In the genomic region with DNA sequence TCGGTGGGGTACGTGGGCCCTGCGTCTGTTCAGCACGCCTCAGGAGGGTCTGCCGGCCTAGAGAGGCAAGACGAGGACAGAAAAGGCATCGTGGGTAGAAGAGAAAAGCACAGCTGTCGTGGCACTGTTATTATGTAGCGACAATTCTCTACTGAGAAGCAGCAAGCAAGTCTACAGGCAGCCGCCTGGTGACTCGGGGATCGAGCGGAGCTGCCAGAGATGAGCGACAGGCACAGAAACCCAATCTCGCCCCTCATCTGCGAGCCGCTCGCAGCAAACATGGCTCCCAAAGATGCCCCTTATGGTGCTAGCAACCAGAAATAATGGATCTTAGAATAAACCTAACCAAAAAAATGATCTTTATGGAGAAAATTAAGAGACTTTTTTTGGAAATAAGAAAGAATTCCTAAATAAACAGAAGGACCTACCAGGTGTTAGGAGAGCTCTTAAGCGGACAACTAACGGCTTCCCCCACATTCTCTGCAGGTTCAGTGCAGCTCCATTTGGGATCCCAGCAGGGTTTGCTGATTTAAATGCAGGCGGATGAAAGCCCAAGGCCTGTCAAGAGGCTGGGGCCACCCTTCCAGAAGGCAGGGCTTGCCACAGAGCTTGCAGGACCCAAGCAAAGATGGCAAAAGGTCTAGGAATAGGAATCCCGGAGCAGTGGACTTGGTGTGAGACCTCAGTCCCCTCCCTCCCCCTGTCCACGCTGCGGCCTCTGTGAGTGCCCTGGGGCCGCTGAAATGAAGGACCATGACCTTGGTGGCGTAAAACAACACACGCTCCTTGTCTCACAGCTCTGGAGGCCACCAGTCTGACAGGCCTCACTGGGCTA, we compare ENCODE assay signal across 20 cellular contexts.
DNase-seq lines count a peak whose midpoint lies in the region; ATAC-seq, FAIRE-seq and TF ChIP-seq lines count a peak whose summit lies in the region.
"Had no signal": no experiment of that assay in that cellular context is flagged by ENCODE, and none has a peak within 500 bp of the region (broad histone marks: within the 10 kb centered on the region; RNA-seq: fewer than 3 reads in every experiment).

No MANE protein-coding gene starts in this region.

- no peak for DNase-seq in natural killer cell
- no peak for DNase-seq in natural killer cell treated with Interleukin-12 subunit alpha and Interleukin-12 subunit beta and Interleukin-15 and Interleukin-18, amount 100 ng/mL, for 72 hours (ENCODE audit: low spot score)
- DNase-seq in astrocyte (ENCODE audit: low read depth), result no peak
- DNase-seq in mesothelial cell of epicardium (ENCODE audit: low spot score in 2 of 2, unreplicated experiment in 2 of 2), result no peak
- DNase-seq in DMS153 treated with DMSO at 0.1 percent for 48 hours (lab: John Stamatoyannopoulos, UW; ENCODE audit: unreplicated experiment), result no peak
- no peak for DNase-seq in CD4-positive, alpha-beta memory T cell
- DNase-seq in NCI-H526 treated with DMSO at 0.1 percent for 48 hours (lab: John Stamatoyannopoulos, UW), result no peak
- no peak for DNase-seq in globus pallidus (ENCODE audit: low spot score)
- DNase-seq: activated CD4-positive, alpha-beta memory T cell treated with anti-CD3 and anti-CD28 coated beads for 36 hours; amniotic stem cell; foreskin melanocyte; left ventricle myocardium superior; MG63; NCI-H1694; NCI-H2227 treated with DMSO at 0.1 percent for 48 hours; NK-92 treated with Interleukin-12 subunit alpha and Interleukin-12 subunit beta, amount 100 ng/mL, for 24 hours; RPMI8226 had no signal

- H3K9me3 Mint-ChIP-seq in natural killer cell, result no peaks in the 10 kb centered on the region
- no peaks in the 10 kb centered on the region for H3K9me3 Mint-ChIP-seq in natural killer cell treated with Interleukin-12 subunit alpha and Interleukin-12 subunit beta and Interleukin-15 and Interleukin-18, amount 100 ng/mL, for 72 hours
- H3K9me3 Mint-ChIP-seq in astrocyte (ENCODE audit: unreplicated experiment), result peaks cover 2% of the 10 kb centered on the region
- H3K9me3 Mint-ChIP-seq in mesothelial cell of epicardium, result peaks cover 2% of the 10 kb centered on the region
- no peaks in the 10 kb centered on the region for H3K9me3 Mint-ChIP-seq in CD4-positive, alpha-beta memory T cell
- H3K9me3 Mint-ChIP-seq: activated CD4-positive, alpha-beta memory T cell treated with anti-CD3 and anti-CD28 coated beads for 36 hours; activated T-helper 17 cell treated with anti-CD3 and anti-CD28 coated beads, Interleukin-2, amount 50 U/mL, for 72 hours had no signal

- intact Hi-C loops in natural killer cell (cut with micrococcal nuclease), result no loop called here
- intact Hi-C loops in CD4-positive, alpha-beta memory T cell (cut with micrococcal nuclease), result no loop called here

- CTCF ChIA-PET in CD4-positive, alpha-beta memory T cell (lab: Charles Lee; ENCODE audit: partially characterized antibody), result no interaction called here

- H3K4me2 ChIP-seq in astrocyte (ENCODE audit: low read length), result no peak overlapping the region

- H3K4me3 ChIP-seq in astrocyte (ENCODE audit: insufficient read depth, low read depth, low read length), result no peak overlapping the region
- no peak overlapping the region for H3K4me3 ChIP-seq in CD4-positive, alpha-beta memory T cell (ENCODE audit: low read length in 2 of 2)
- H3K4me3 ChIP-seq: MG63 had no signal

- H3K79me2 ChIP-seq in astrocyte (ENCODE audit: insufficient read depth, low read length), result no peaks in the 10 kb centered on the region

- H3K27ac Mint-ChIP-seq in natural killer cell (peak overlapping the region; percentile 62 to 78), astrocyte (ENCODE audit: unreplicated experiment) (peak overlapping the region; percentile 18), mesothelial cell of epicardium (peak overlapping the region; percentile 53)
- peak overlapping the region in 1 of 2 donors; percentile 21 for H3K27ac Mint-ChIP-seq in natural killer cell treated with Interleukin-12 subunit alpha and Interleukin-12 subunit beta and Interleukin-15 and Interleukin-18, amount 100 ng/mL, for 72 hours
- H3K27ac Mint-ChIP-seq in CD4-positive, alpha-beta memory T cell, result no peak overlapping the region
- H3K27ac Mint-ChIP-seq: activated CD4-positive, alpha-beta memory T cell treated with anti-CD3 and anti-CD28 coated beads for 36 hours; activated T-helper 17 cell treated with anti-CD3 and anti-CD28 coated beads, Interleukin-2, amount 50 U/mL, for 72 hours had no signal

- H3K4me3 Mint-ChIP-seq in natural killer cell (peak overlapping the region; percentile 2), astrocyte (ENCODE audit: unreplicated experiment) (no peak overlapping the region), mesothelial cell of epicardium (no peak overlapping the region)
- no peak overlapping the region for H3K4me3 Mint-ChIP-seq in natural killer cell treated with Interleukin-12 subunit alpha and Interleukin-12 subunit beta and Interleukin-15 and Interleukin-18, amount 100 ng/mL, for 72 hours
- no peak overlapping the region for H3K4me3 Mint-ChIP-seq in CD4-positive, alpha-beta memory T cell
- H3K4me3 Mint-ChIP-seq: activated CD4-positive, alpha-beta memory T cell treated with anti-CD3 and anti-CD28 coated beads for 36 hours; activated T-helper 17 cell treated with anti-CD3 and anti-CD28 coated beads, Interleukin-2, amount 50 U/mL, for 72 hours had no signal

- POLR2A ChIA-PET in CD4-positive, alpha-beta memory T cell (lab: Charles Lee; ENCODE audit: partially characterized antibody), result no interaction called here

- no peaks in the 10 kb centered on the region for H3K27me3 ChIP-seq in astrocyte (ENCODE audit: insufficient read depth, low read length)
- no peaks in the 10 kb centered on the region for H3K27me3 ChIP-seq in CD4-positive, alpha-beta memory T cell (ENCODE audit: insufficient read depth, low read length)
- H3K27me3 ChIP-seq: MG63 had no signal

- H3K36me3 Mint-ChIP-seq in natural killer cell (peaks cover 5% of the 10 kb centered on the region), astrocyte (ENCODE audit: low read depth, unreplicated experiment) (peaks cover 11% of the 10 kb centered on the region), mesothelial cell of epicardium (peaks cover 24% of the 10 kb centered on the region)
- H3K36me3 Mint-ChIP-seq in natural killer cell treated with Interleukin-12 subunit alpha and Interleukin-12 subunit beta and Interleukin-15 and Interleukin-18, amount 100 ng/mL, for 72 hours, result peaks cover 5% of the 10 kb centered on the region
- peaks cover 13 to 21% of the 10 kb centered on the region in 2 donors for H3K36me3 Mint-ChIP-seq in CD4-positive, alpha-beta memory T cell

- H3K9me3 ChIP-seq in astrocyte (ENCODE audit: insufficient read depth, low read depth, low read length), result no peaks in the 10 kb centered on the region
- no peaks in the 10 kb centered on the region for H3K9me3 ChIP-seq in CD4-positive, alpha-beta memory T cell (ENCODE audit: control insufficient read depth in 1 of 2, low read length in 2 of 2)
- H3K9me3 ChIP-seq: MG63 had no signal

- H3K27me3 Mint-ChIP-seq in natural killer cell (ENCODE audit: low read depth in 2 of 2), result no peaks in the 10 kb centered on the region
- no peaks in the 10 kb centered on the region for H3K27me3 Mint-ChIP-seq in natural killer cell treated with Interleukin-12 subunit alpha and Interleukin-12 subunit beta and Interleukin-15 and Interleukin-18, amount 100 ng/mL, for 72 hours
- H3K27me3 Mint-ChIP-seq in astrocyte (ENCODE audit: low read depth, unreplicated experiment), result no peaks in the 10 kb centered on the region
- no peaks in the 10 kb centered on the region for H3K27me3 Mint-ChIP-seq in mesothelial cell of epicardium (ENCODE audit: low read depth)
- H3K27me3 Mint-ChIP-seq in CD4-positive, alpha-beta memory T cell, result no peaks in the 10 kb centered on the region
- H3K27me3 Mint-ChIP-seq: activated CD4-positive, alpha-beta memory T cell treated with anti-CD3 and anti-CD28 coated beads for 36 hours; activated T-helper 17 cell treated with anti-CD3 and anti-CD28 coated beads, Interleukin-2, amount 50 U/mL, for 72 hours had no signal

- no peak for FAIRE-seq in astrocyte (lab: Jason Lieb, UNC)
- FAIRE-seq: G401.6, GM12891 had no signal

- no peak for TF ChIP-seq CTCF in natural killer cell (IDR thresholded peaks at IDR 0.05)
- no peak for TF ChIP-seq CTCF in astrocyte (IDR thresholded peaks at IDR 0.05; ENCODE audit: insufficient read depth, low read depth, low read length)
- TF ChIP-seq CTCF in mesothelial cell of epicardium (IDR thresholded peaks at IDR 0.05; ENCODE audit: unreplicated experiment), result no peak

- no peak for ATAC-seq in natural killer cell
- ATAC-seq in natural killer cell treated with Interleukin-12 subunit alpha and Interleukin-12 subunit beta and Interleukin-15 and Interleukin-18, amount 100 ng/mL, for 72 hours, result no peak
- ATAC-seq: activated T-helper 17 cell treated with anti-CD3 and anti-CD28 coated beads, Interleukin-2, amount 50 U/mL, for 72 hours; left ventricle myocardium superior had no signal

- peaks cover 16 to 25% of the 10 kb centered on the region in 2 donors for H3K4me1 Mint-ChIP-seq in natural killer cell
- H3K4me1 Mint-ChIP-seq in natural killer cell treated with Interleukin-12 subunit alpha and Interleukin-12 subunit beta and Interleukin-15 and Interleukin-18, amount 100 ng/mL, for 72 hours (ENCODE audit: low read depth in 2 of 2), result peaks cover 5 to 12% of the 10 kb centered on the region in 2 donors
- H3K4me1 Mint-ChIP-seq in astrocyte (ENCODE audit: low read depth, unreplicated experiment), result no peaks in the 10 kb centered on the region
- H3K4me1 Mint-ChIP-seq in mesothelial cell of epicardium, result peaks cover 12% of the 10 kb centered on the region
- peaks cover 0 to 6% (median 3%) of the 10 kb centered on the region in 4 donors for H3K4me1 Mint-ChIP-seq in CD4-positive, alpha-beta memory T cell
- H3K4me1 Mint-ChIP-seq: activated T-helper 17 cell treated with anti-CD3 and anti-CD28 coated beads, Interleukin-2, amount 50 U/mL, for 72 hours had no signal

- H3K36me3 ChIP-seq in astrocyte (ENCODE audit: insufficient read depth, low read length), result no peaks in the 10 kb centered on the region
- H3K36me3 ChIP-seq in CD4-positive, alpha-beta memory T cell (ENCODE audit: insufficient read depth, low read length), result peaks cover 7% of the 10 kb centered on the region
- H3K36me3 ChIP-seq: MG63 had no signal

- H3K27ac ChIP-seq in astrocyte (ENCODE audit: low read depth, low read length), result no peak overlapping the region
- H3K27ac ChIP-seq in CD4-positive, alpha-beta memory T cell (ENCODE audit: low read depth, low read length), result no peak overlapping the region

- H2AFZ ChIP-seq in astrocyte (ENCODE audit: low read depth, low read length), result no peak overlapping the region

- H4K20me1 ChIP-seq in astrocyte (ENCODE audit: insufficient read depth, low read length), result peaks cover 8% of the 10 kb centered on the region

- peaks cover 6% of the 10 kb centered on the region for H3K4me1 ChIP-seq in astrocyte (ENCODE audit: insufficient read depth, low read length)
- no peaks in the 10 kb centered on the region for H3K4me1 ChIP-seq in CD4-positive, alpha-beta memory T cell (ENCODE audit: insufficient read depth, low read length)

- no peak overlapping the region for H3K9ac ChIP-seq in astrocyte (ENCODE audit: low read length)

Comparison
In these comparisons a context has a peak if more than half of its experiments do, and no peak if none do; other contexts are left out.
1. H3K27ac Mint-ChIP-seq: peak in natural killer cell (2 of 2), astrocyte (single experiment) and mesothelial cell of epicardium (single experiment); none in CD4-positive, alpha-beta memory T cell (0 of 7).